In the genomic region with DNA sequence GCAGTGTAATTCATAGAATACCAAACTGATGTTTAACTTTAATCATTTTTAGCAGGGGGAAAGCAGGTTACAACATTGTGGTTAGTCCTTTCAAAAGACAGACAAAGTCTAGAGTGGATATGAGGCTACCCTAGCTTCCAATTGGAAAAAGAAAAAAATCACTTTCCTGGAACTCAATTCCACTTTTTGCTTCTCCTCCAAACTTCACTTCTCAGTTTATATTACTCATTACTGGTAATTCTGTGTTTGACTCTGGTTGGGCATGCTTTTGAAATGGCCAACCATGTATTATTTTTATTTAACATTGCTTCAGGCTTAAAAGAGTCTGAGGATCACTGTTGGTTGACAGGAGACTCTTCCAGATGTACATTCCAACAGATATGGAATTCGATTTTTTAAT, we compare ENCODE assay signal across 13 cellular contexts.
DNase-seq lines count a peak whose midpoint lies in the region; ATAC-seq and TF ChIP-seq lines count a peak whose summit lies in the region.
"Had no signal": no experiment of that assay in that cellular context is flagged by ENCODE, and none has a peak within 500 bp of the region (broad histone marks: within the 10 kb centered on the region; RNA-seq: fewer than 3 reads in every experiment).

No MANE protein-coding gene starts in this region.

- intact Hi-C loops in dendritic cell treated with granulocyte-macrophage colony-stimulating factor and Interleukin-4, amounts not matched to agents 40 ng/mL and 50 ng/mL, for 4 days (cut with micrococcal nuclease): loop anchor here (5.0 kb wide), 1 partner anchor 40 kb away; no protein-coding TSS in a partner anchor

- H3K27ac Mint-ChIP-seq in dendritic cell treated with granulocyte-macrophage colony-stimulating factor and Interleukin-4, amounts not matched to agents 40 ng/mL and 50 ng/mL, for 4 days: peak overlapping the region; percentile 89
- peak overlapping the region; percentile 84 for H3K27ac Mint-ChIP-seq in osteocyte (ENCODE audit: unreplicated experiment)
- H3K27ac Mint-ChIP-seq: brain had no signal

- peaks cover 54% of the 10 kb centered on the region for H3K4me1 Mint-ChIP-seq in dendritic cell treated with granulocyte-macrophage colony-stimulating factor and Interleukin-4, amounts not matched to agents 40 ng/mL and 50 ng/mL, for 4 days (ENCODE audit: low read depth)
- peaks cover 41% of the 10 kb centered on the region for H3K4me1 Mint-ChIP-seq in osteocyte (ENCODE audit: unreplicated experiment)
- H3K4me1 Mint-ChIP-seq: brain had no signal

- H3K27me3 Mint-ChIP-seq in dendritic cell treated with granulocyte-macrophage colony-stimulating factor and Interleukin-4, amounts not matched to agents 40 ng/mL and 50 ng/mL, for 4 days: no peaks in the 10 kb centered on the region
- H3K27me3 Mint-ChIP-seq in osteocyte (ENCODE audit: unreplicated experiment): no peaks in the 10 kb centered on the region
- H3K27me3 Mint-ChIP-seq: CD4-positive, alpha-beta memory T cell had no signal

- no peak overlapping the region for H3K4me3 ChIP-seq in AG09309 (ENCODE audit: control insufficient read depth, low read depth, low read length)

- H3K9me3 Mint-ChIP-seq in dendritic cell treated with granulocyte-macrophage colony-stimulating factor and Interleukin-4, amounts not matched to agents 40 ng/mL and 50 ng/mL, for 4 days: peaks cover 10% of the 10 kb centered on the region
- H3K9me3 Mint-ChIP-seq in osteocyte (ENCODE audit: unreplicated experiment): peaks cover 8% of the 10 kb centered on the region

- no peak for ATAC-seq in HG02623 (IDR thresholded peaks at IDR 0.05; ENCODE audit: unreplicated experiment)
- ATAC-seq: foreskin keratinocyte, left ventricle myocardium superior had no signal

- peaks cover 6% of the 10 kb centered on the region for H3K36me3 Mint-ChIP-seq in dendritic cell treated with granulocyte-macrophage colony-stimulating factor and Interleukin-4, amounts not matched to agents 40 ng/mL and 50 ng/mL, for 4 days (ENCODE audit: low read depth)
- H3K36me3 Mint-ChIP-seq in osteocyte (ENCODE audit: unreplicated experiment): peaks cover 3% of the 10 kb centered on the region
- H3K36me3 Mint-ChIP-seq: brain had no signal

- no peak overlapping the region for H3K4me3 Mint-ChIP-seq in dendritic cell treated with granulocyte-macrophage colony-stimulating factor and Interleukin-4, amounts not matched to agents 40 ng/mL and 50 ng/mL, for 4 days
- H3K4me3 Mint-ChIP-seq in osteocyte (ENCODE audit: unreplicated experiment): no peak overlapping the region
- H3K4me3 Mint-ChIP-seq: brain; CD4-positive, alpha-beta memory T cell had no signal

- TF ChIP-seq CTCF in AG09309 (IDR thresholded peaks at IDR 0.05; ENCODE audit: control insufficient read depth, insufficient read depth, low read depth, low read length, missing control alignments) (no peak), osteocyte (IDR thresholded peaks at IDR 0.05) (no peak)

- DNase-seq in AG09309 (ENCODE audit: low read depth) (peak; percentile 81), LHCN-M2 (ENCODE audit: low read depth) (peak; percentile 61), osteocyte (ENCODE audit: extremely low spot score, unreplicated experiment) (no peak), DMS79 (lab: John Stamatoyannopoulos, UW) (no peak), OCI-M1 (lab: John Stamatoyannopoulos, UW) (no peak), T-helper 2 cell (no peak)
- DNase-seq: CD4-positive, alpha-beta memory T cell; left ventricle myocardium superior; NCI-H2029 had no signal

Comparison
In these comparisons a context has a peak if more than half of its experiments do, and no peak if none do; other contexts are left out.
1. DNase-seq: peak in AG09309 (single experiment) and LHCN-M2 (single experiment); none in osteocyte (single experiment), DMS79 (single experiment), OCI-M1 (single experiment) and T-helper 2 cell (0 of 5).